ENCODE assay signal across 8 cellular contexts in the genomic region with DNA sequence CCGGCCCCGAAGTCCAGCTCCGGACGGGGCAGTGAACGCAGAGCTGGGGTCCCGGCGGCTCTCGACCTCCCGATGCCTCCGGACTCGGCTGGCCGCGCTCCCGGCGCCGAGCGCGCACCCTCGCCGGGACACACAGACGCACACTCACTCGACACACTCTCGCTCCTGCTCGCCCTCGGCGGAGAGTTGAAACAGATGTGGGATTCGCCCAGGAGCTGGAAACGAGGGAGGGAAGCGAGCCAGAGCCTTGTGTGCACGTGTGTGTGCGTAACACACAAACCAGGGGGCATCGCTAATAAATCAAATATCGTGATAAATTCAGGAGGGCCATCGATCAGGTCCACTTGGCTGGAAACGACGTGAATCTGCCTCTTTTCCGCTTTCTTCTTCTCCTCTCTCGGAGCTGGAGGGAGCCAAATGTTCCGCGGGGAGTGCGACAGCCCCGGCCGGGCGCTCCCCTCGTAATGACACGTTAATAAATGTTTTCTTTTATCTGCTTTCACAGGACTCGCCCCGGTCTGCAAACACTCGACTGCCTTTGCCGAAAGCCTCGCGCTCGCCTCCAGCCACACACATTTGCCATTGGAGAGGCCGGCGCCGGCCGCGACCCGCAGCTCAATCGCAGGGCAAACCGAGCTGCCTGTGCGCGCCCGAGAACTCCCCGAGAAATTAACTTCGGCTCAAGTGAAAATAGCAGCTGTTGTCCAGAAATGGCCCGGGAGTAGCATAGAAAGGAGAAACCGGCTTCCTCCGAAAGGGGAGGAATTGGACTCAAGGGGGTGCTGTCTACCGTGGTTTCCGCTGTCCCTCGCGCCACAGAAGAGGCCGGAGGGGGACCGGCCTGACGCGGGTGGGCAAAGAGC. TPM values are rescaled to one million over a fixed set of nuclear protein-coding genes. Genes with fewer than 3 reads are reported as not detected.
DNase-seq lines count a peak whose midpoint lies in the region; ATAC-seq and TF ChIP-seq lines count a peak whose summit lies in the region.

No MANE protein-coding gene starts in this region.

- peak overlapping the region; percentile 88 for H3K4me3 ChIP-seq in SJCRH30
- peak overlapping the region; percentile 48 for H3K4me3 ChIP-seq in ectodermal cell (ENCODE audit: insufficient read depth, low read depth, low read length)

- TF ChIP-seq CTCF in Calu3 (IDR thresholded peaks at IDR 0.05; ENCODE audit: unreplicated experiment) = peak; percentile 93
- TF ChIP-seq CTCF in HFFc6 (IDR thresholded peaks at IDR 0.05) = peak; percentile 68

- CTCF ChIA-PET in Calu3 (lab: Charles Lee) = interaction anchor here (0.6 to 2.2 kb wide), 21 partner anchors 13 to 836 kb away, joined by 3 to 31 read pairs (median 4); no protein-coding TSS in a partner anchor

- no peaks in the 10 kb centered on the region for H3K9me3 ChIP-seq in SJCRH30 (replicated peaks)
- no peaks in the 10 kb centered on the region for H3K9me3 ChIP-seq in ectodermal cell (ENCODE audit: control insufficient read depth, low read length)

- peak overlapping the region; percentile 88 for H3K27ac Mint-ChIP-seq in Calu3 (ENCODE audit: unreplicated experiment)
- no peak overlapping the region for H3K27ac Mint-ChIP-seq in HFFc6
- no peak overlapping the region for H3K27ac Mint-ChIP-seq in stimulated activated effector memory CD8-positive, alpha-beta T cell treated with anti-CD3 and anti-CD28 coated beads, Interleukin-12 subunit alpha, Interleukin-12 subunit beta, amount 100 ng/mL, for 72 hours

- H3K4me1 ChIP-seq in SJCRH30 (peaks cover 31% of the 10 kb centered on the region), ectodermal cell (ENCODE audit: control insufficient read depth, insufficient read depth, low read length) (peaks cover 8% of the 10 kb centered on the region)

- no peaks in the 10 kb centered on the region for H3K9me3 Mint-ChIP-seq in Calu3 (ENCODE audit: low read depth, unreplicated experiment)
- no peaks in the 10 kb centered on the region for H3K9me3 Mint-ChIP-seq in HFFc6
- H3K9me3 Mint-ChIP-seq in stimulated activated effector memory CD8-positive, alpha-beta T cell treated with anti-CD3 and anti-CD28 coated beads, Interleukin-12 subunit alpha, Interleukin-12 subunit beta, amount 100 ng/mL, for 72 hours = no peaks in the 10 kb centered on the region

- WGBS in ectodermal cell, 2 experiments = 1% methylated on average over 77 of the region's 77 CpGs

- H3K27me3 Mint-ChIP-seq in Calu3 (ENCODE audit: unreplicated experiment) = no peaks in the 10 kb centered on the region
- H3K27me3 Mint-ChIP-seq in HFFc6 (ENCODE audit: insufficient read depth) = peaks cover 47% of the 10 kb centered on the region

- H3K27ac ChIP-seq in SJCRH30 (peak overlapping the region; percentile 79), ectodermal cell (ENCODE audit: insufficient read depth, low read depth, low read length, poor library complexity, severe bottlenecking) (no peak overlapping the region)

- H3K36me3 Mint-ChIP-seq in Calu3 (ENCODE audit: insufficient read depth, unreplicated experiment) (peaks cover 25% of the 10 kb centered on the region), HFFc6 (ENCODE audit: low read depth) (no peaks in the 10 kb centered on the region)
- H3K36me3 Mint-ChIP-seq in stimulated activated effector memory CD8-positive, alpha-beta T cell treated with anti-CD3 and anti-CD28 coated beads, Interleukin-12 subunit alpha, Interleukin-12 subunit beta, amount 100 ng/mL, for 72 hours = no peaks in the 10 kb centered on the region

- H3K27me3 ChIP-seq in SJCRH30 (no peaks in the 10 kb centered on the region), ectodermal cell (ENCODE audit: control insufficient read depth, insufficient read depth, low read length, poor library complexity, severe bottlenecking) (peaks cover 37% of the 10 kb centered on the region)

- H3K4me3 Mint-ChIP-seq in Calu3 (ENCODE audit: low read depth, unreplicated experiment) (peak overlapping the region; percentile 84), HFFc6 (peak overlapping the region; percentile 75)
- H3K4me3 Mint-ChIP-seq in stimulated activated effector memory CD8-positive, alpha-beta T cell treated with anti-CD3 and anti-CD28 coated beads, Interleukin-12 subunit alpha, Interleukin-12 subunit beta, amount 100 ng/mL, for 72 hours = peak overlapping the region; percentile 50

- H3K4me1 Mint-ChIP-seq in Calu3 (ENCODE audit: low read depth, unreplicated experiment) (peaks cover 38% of the 10 kb centered on the region), HFFc6 (ENCODE audit: low read depth) (peaks cover 7% of the 10 kb centered on the region)
- peaks cover 8% of the 10 kb centered on the region for H3K4me1 Mint-ChIP-seq in stimulated activated effector memory CD8-positive, alpha-beta T cell treated with anti-CD3 and anti-CD28 coated beads, Interleukin-12 subunit alpha, Interleukin-12 subunit beta, amount 100 ng/mL, for 72 hours

- DNase-seq in Calu3 (peak; percentile 91), HFFc6 (peak; percentile 18), SJCRH30 (peak; percentile 97 to 99), left lobe of liver (ENCODE audit: low spot score) (peak; percentile 74), NCI-H2081 (lab: John Stamatoyannopoulos, UW) (no peak)
- no peak for DNase-seq in stimulated activated effector memory CD8-positive, alpha-beta T cell treated with anti-CD3 and anti-CD28 coated beads, Interleukin-12 subunit alpha, Interleukin-12 subunit beta, amount 100 ng/mL, for 72 hours (ENCODE audit: low spot score in 2 of 2)

- H3K36me3 ChIP-seq in SJCRH30 (no peaks in the 10 kb centered on the region; the same call in 1 of the 2 replicates), ectodermal cell (ENCODE audit: control insufficient read depth, insufficient read depth, low read length) (no peaks in the 10 kb centered on the region)

- ATAC-seq in left lobe of liver = peak; percentile 67
- ATAC-seq in stimulated activated effector memory CD8-positive, alpha-beta T cell treated with anti-CD3 and anti-CD28 coated beads, Interleukin-12 subunit alpha, Interleukin-12 subunit beta, amount 100 ng/mL, for 72 hours = no peak
- ATAC-seq in HG02870 (IDR thresholded peaks at IDR 0.05; ENCODE audit: unreplicated experiment) = no peak

- intact Hi-C loops in Calu3 (cut with micrococcal nuclease; ENCODE audit: unreplicated experiment) = loop anchor here (1.0 to 10.0 kb wide), 5 partner anchors 71 to 835 kb away; no protein-coding TSS in a partner anchor

- no TSS peak for BruUV-seq in Calu3 (replicated peaks; lab: Mats Ljungman, UMichigan)

RNA-seq across cellular contexts. Expression of gene SULF2, which starts 0.8 kb away (rescaled TPM):
- total RNA-seq in Calu3 (2022) (112 and 120 TPM in 2 replicates), left lobe of liver (110 TPM)
- 1 to 10 TPM in 1 of 6 experiments, under 1 TPM in 5; 0.23 to 1.3 (median 0.33) TPM for total RNA-seq in HFFc6 (2021; fragmentation: NEBNext Ultra II Directional; extraction: Animal tissue kit (Norgen Biotek cat#: 25700))
- 122 and 127 TPM in 2 replicates for total RNA-seq in SJCRH30 (2014; rRNA removed; shearing (Covaris generic))
- 37.0 TPM for polyA plus RNA-seq in ectodermal cell (2013, experiment 1 of 4)
- polyA plus RNA-seq in ectodermal cell (2013, experiment 2 of 4) = 36.9 TPM
- polyA plus RNA-seq in ectodermal cell (2013, experiment 3 of 4) = 36.6 TPM
- 37.7 TPM for polyA plus RNA-seq in ectodermal cell (2013, experiment 4 of 4)

Comparison
In these comparisons a context has a peak if more than half of its experiments do, and no peak if none do; other contexts are left out.
1. DNase-seq: peak in Calu3 (single experiment), HFFc6 (single experiment), SJCRH30 (2 of 2) and left lobe of liver (single experiment); none in stimulated activated effector memory CD8-positive, alpha-beta T cell treated with anti-CD3 and anti-CD28 coated beads, Interleukin-12 subunit alpha, Interleukin-12 subunit beta, amount 100 ng/mL, for 72 hours (0 of 2) and NCI-H2081 (0 of 2).
2. RNA of gene SULF2, which starts 0.8 kb away (total RNA-seq): 122 to 127 TPM in SJCRH30, 112 to 120 TPM in Calu3 and 110 TPM in left lobe of liver (single experiment); 0.23 to 1.3 TPM in HFFc6; every median in the first group is over 10 times any median in the second.
3. Peak in every context shown above with its lines, with median percentiles within 50 percentile points of each other: H3K4me3 Mint-ChIP-seq.